2 cellular contexts compared by ENCODE assay signal in the genomic region with DNA sequence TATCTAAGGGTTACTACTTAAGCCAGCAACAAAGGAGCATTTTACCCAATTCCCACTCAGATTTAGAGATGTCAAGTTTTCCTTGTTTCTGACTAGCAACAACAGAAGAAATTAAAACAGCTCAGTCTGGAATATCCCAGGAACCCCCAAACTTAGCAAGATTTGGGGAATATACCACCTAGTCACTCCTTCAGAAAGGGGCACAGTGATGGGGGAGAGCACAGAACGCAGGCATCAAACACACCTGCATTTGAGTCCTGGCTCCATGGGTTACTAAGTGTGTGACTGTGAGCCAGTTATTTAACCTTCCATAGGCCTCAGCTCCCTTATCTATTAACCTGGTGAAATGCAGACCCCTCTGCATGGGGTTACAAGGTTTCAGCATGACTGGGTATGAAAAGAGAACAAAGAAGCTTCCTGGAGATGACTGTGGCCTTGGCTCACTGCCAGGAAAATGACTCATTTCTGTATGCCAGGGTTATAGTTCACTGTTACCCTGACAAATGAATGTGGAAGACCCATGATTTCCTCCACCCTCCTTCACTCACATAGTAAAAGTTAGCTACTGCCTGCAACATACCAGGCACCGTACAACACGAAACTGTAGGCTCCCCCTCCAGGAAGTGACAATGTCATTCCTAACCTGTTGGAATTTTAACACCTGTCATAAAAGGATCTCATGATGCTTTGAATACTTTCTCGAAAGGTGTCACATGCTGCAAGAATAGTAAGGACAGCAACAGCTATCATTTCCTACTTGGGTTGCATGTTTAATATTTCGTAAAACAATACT.
TF ChIP-seq lines count a peak whose summit lies in the region.

No MANE protein-coding gene starts in this region.

TF ChIP-seq in A549, 52 proteins besides CTCF, POLR2A, EP300 and RAD21 (continued from another document and continues in another):
- TF ChIP-seq, protein P1, sequence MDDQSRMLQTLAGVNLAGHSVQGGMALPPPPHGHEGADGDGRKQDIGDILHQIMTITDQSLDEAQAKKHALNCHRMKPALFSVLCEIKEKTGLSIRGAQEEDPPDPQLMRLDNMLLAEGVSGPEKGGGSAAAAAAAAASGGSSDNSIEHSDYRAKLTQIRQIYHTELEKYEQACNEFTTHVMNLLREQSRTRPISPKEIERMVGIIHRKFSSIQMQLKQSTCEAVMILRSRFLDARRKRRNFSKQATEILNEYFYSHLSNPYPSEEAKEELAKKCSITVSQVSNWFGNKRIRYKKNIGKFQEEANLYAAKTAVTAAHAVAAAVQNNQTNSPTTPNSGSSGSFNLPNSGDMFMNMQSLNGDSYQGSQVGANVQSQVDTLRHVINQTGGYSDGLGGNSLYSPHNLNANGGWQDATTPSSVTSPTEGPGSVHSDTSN (IDR thresholded peaks at IDR 0.05) = no peak
- TF ChIP-seq JUN (IDR thresholded peaks at IDR 0.05) = peak; percentile 80 to 88; a peak in 4 of 5 replicates
- TF ChIP-seq ZFP36 (IDR thresholded peaks at IDR 0.05; ENCODE audit: borderline replicate concordance, partially characterized antibody) = no peak
- peak; percentile 95 for TF ChIP-seq JUNB (IDR thresholded peaks at IDR 0.05)
- 0 out of 2 replicates have a peak, but pooled peaks have one; percentile 48 for TF ChIP-seq ESRRA (IDR thresholded peaks at IDR 0.05; ENCODE audit: borderline replicate concordance, low read length)
- TF ChIP-seq ZC3H11A (IDR thresholded peaks at IDR 0.05) = no peak
- no peak for TF ChIP-seq KDM1A (IDR thresholded peaks at IDR 0.05; ENCODE audit: low read depth)
- TF ChIP-seq, protein P2, sequence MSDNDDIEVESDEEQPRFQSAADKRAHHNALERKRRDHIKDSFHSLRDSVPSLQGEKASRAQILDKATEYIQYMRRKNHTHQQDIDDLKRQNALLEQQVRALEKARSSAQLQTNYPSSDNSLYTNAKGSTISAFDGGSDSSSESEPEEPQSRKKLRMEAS (IDR thresholded peaks at IDR 0.05) = peak; percentile 65
- TF ChIP-seq RARB (CRISPR knock-in tag; IDR thresholded peaks at IDR 0.05) = no peak
- no peak for TF ChIP-seq PHF8 (IDR thresholded peaks at IDR 0.05; ENCODE audit: borderline replicate concordance, low read depth)
- TF ChIP-seq NFE2L2 (conservative IDR thresholded peaks at IDR 0.05; ENCODE audit: low read length) = peak; percentile 42
- no peak for TF ChIP-seq TP53 (CRISPR knock-in tag; IDR thresholded peaks at IDR 0.05)
- TF ChIP-seq, protein P3, sequence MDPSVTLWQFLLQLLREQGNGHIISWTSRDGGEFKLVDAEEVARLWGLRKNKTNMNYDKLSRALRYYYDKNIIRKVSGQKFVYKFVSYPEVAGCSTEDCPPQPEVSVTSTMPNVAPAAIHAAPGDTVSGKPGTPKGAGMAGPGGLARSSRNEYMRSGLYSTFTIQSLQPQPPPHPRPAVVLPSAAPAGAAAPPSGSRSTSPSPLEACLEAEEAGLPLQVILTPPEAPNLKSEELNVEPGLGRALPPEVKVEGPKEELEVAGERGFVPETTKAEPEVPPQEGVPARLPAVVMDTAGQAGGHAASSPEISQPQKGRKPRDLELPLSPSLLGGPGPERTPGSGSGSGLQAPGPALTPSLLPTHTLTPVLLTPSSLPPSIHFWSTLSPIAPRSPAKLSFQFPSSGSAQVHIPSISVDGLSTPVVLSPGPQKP (IDR thresholded peaks at IDR 0.05; ENCODE audit: low read depth, low read length) = no peak
- no peak for TF ChIP-seq HOXB13 (CRISPR knock-in tag; IDR thresholded peaks at IDR 0.05; ENCODE audit: low read depth)
- no peak for TF ChIP-seq ZSCAN20 (CRISPR knock-in tag; IDR thresholded peaks at IDR 0.05)
- TF ChIP-seq, protein P4, sequence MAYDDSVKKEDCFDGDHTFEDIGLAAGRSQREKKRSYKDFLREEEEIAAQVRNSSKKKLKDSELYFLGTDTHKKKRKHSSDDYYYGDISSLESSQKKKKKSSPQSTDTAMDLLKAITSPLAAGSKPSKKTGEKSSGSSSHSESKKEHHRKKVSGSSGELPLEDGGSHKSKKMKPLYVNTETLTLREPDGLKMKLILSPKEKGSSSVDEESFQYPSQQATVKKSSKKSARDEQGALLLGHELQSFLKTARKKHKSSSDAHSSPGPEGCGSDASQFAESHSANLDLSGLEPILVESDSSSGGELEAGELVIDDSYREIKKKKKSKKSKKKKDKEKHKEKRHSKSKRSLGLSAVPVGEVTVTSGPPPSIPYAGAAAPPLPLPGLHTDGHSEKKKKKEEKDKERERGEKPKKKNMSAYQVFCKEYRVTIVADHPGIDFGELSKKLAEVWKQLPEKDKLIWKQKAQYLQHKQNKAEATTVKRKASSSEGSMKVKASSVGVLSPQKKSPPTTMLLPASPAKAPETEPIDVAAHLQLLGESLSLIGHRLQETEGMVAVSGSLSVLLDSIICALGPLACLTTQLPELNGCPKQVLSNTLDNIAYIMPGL (CRISPR knock-in tag; IDR thresholded peaks at IDR 0.05; ENCODE audit: borderline replicate concordance) = no peak
- TF ChIP-seq, protein P5, sequence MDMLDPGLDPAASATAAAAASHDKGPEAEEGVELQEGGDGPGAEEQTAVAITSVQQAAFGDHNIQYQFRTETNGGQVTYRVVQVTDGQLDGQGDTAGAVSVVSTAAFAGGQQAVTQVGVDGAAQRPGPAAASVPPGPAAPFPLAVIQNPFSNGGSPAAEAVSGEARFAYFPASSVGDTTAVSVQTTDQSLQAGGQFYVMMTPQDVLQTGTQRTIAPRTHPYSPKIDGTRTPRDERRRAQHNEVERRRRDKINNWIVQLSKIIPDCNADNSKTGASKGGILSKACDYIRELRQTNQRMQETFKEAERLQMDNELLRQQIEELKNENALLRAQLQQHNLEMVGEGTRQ (IDR thresholded peaks at IDR 0.05) = peak; percentile 34; the same call in 1 of the 2 replicates
- no peak for TF ChIP-seq TFCP2L1 (CRISPR knock-in tag; IDR thresholded peaks at IDR 0.05)
- no peak for TF ChIP-seq MAZ (IDR thresholded peaks at IDR 0.05; ENCODE audit: borderline replicate concordance, low read depth, low read length)
- TF ChIP-seq BHLHE40 (IDR thresholded peaks at IDR 0.05; ENCODE audit: low read depth, low read length) = no peak
- TF ChIP-seq, protein P6, sequence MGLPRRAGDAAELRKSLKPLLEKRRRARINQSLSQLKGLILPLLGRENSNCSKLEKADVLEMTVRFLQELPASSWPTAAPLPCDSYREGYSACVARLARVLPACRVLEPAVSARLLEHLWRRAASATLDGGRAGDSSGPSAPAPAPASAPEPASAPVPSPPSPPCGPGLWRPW (IDR thresholded peaks at IDR 0.05) = no peak
- no peak for TF ChIP-seq RFX5 (IDR thresholded peaks at IDR 0.05)
- TF ChIP-seq EHMT2 (IDR thresholded peaks at IDR 0.05; ENCODE audit: low read depth) = no peak
- peak; percentile 53; the same call in 1 of the 2 replicates for TF ChIP-seq ZNF302 (CRISPR knock-in tag; IDR thresholded peaks at IDR 0.05)
- TF ChIP-seq, protein P7, sequence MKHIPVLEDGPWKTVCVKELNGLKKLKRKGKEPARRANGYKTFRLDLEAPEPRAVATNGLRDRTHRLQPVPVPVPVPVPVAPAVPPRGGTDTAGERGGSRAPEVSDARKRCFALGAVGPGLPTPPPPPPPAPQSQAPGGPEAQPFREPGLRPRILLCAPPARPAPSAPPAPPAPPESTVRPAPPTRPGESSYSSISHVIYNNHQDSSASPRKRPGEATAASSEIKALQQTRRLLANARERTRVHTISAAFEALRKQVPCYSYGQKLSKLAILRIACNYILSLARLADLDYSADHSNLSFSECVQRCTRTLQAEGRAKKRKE (CRISPR knock-in tag; IDR thresholded peaks at IDR 0.05; ENCODE audit: low read depth) = no peak; the same call in 1 of the 2 replicates
- TF ChIP-seq SMC3 (IDR thresholded peaks at IDR 0.05) = peak; percentile 15; the same call in 1 of the 3 replicates
- no peak for TF ChIP-seq CHD4 (IDR thresholded peaks at IDR 0.05; ENCODE audit: borderline replicate concordance)
- TF ChIP-seq EHF (CRISPR knock-in tag; IDR thresholded peaks at IDR 0.05) = no peak
- TF ChIP-seq FOXS1 (CRISPR knock-in tag; IDR thresholded peaks at IDR 0.05) = no peak
- no peak for TF ChIP-seq CHD2 (IDR thresholded peaks at IDR 0.05; ENCODE audit: low read length, partially characterized antibody)

TF ChIP-seq in WTC11, 78 proteins besides CTCF, POLR2A, EP300 and RAD21 (continued from another document):
- TF ChIP-seq, protein P8, sequence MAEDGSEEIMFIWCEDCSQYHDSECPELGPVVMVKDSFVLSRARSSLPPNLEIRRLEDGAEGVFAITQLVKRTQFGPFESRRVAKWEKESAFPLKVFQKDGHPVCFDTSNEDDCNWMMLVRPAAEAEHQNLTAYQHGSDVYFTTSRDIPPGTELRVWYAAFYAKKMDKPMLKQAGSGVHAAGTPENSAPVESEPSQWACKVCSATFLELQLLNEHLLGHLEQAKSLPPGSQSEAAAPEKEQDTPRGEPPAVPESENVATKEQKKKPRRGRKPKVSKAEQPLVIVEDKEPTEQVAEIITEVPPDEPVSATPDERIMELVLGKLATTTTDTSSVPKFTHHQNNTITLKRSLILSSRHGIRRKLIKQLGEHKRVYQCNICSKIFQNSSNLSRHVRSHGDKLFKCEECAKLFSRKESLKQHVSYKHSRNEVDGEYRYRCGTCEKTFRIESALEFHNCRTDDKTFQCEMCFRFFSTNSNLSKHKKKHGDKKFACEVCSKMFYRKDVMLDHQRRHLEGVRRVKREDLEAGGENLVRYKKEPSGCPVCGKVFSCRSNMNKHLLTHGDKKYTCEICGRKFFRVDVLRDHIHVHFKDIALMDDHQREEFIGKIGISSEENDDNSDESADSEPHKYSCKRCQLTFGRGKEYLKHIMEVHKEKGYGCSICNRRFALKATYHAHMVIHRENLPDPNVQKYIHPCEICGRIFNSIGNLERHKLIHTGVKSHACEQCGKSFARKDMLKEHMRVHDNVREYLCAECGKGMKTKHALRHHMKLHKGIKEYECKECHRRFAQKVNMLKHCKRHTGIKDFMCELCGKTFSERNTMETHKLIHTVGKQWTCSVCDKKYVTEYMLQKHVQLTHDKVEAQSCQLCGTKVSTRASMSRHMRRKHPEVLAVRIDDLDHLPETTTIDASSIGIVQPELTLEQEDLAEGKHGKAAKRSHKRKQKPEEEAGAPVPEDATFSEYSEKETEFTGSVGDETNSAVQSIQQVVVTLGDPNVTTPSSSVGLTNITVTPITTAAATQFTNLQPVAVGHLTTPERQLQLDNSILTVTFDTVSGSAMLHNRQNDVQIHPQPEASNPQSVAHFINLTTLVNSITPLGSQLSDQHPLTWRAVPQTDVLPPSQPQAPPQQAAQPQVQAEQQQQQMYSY (CRISPR knock-in tag; IDR thresholded peaks at IDR 0.05) = no peak
- TF ChIP-seq SMAD3 (CRISPR knock-in tag; IDR thresholded peaks at IDR 0.05; ENCODE audit: borderline replicate concordance) = no peak
- no peak for TF ChIP-seq NFYB (CRISPR knock-in tag; conservative IDR thresholded peaks at IDR 0.05; ENCODE audit: low read depth)
TF ChIP-seq in WTC11: peak in this region for 0.
